1 cellular context compared by ENCODE assay signal in genomic region chr17:77287432-77288068, GRCh38.
TF ChIP-seq lines count a peak whose summit lies in the region.

No MANE protein-coding gene starts in this region.

TF ChIP-seq in HepG2, 621 proteins besides CTCF, POLR2A, EP300 and RAD21 (continued from another document and continues in another):
- TF ChIP-seq ZNF766 (CRISPR knock-in tag; IDR thresholded peaks at IDR 0.05; ENCODE audit: borderline replicate concordance): no peak
- no peak for TF ChIP-seq SRF (IDR thresholded peaks at IDR 0.05; ENCODE audit: low read depth, low read length)
- peak; percentile 55; the same call in 1 of the 2 replicates for TF ChIP-seq ZNF614 (CRISPR knock-in tag; IDR thresholded peaks at IDR 0.05; ENCODE audit: borderline replicate concordance)
- no peak for TF ChIP-seq ZNF484 (CRISPR knock-in tag; IDR thresholded peaks at IDR 0.05; ENCODE audit: borderline replicate concordance, low read depth)
- TF ChIP-seq NR3C1 (CRISPR knock-in tag; IDR thresholded peaks at IDR 0.05): no peak
- TF ChIP-seq, protein P1, sequence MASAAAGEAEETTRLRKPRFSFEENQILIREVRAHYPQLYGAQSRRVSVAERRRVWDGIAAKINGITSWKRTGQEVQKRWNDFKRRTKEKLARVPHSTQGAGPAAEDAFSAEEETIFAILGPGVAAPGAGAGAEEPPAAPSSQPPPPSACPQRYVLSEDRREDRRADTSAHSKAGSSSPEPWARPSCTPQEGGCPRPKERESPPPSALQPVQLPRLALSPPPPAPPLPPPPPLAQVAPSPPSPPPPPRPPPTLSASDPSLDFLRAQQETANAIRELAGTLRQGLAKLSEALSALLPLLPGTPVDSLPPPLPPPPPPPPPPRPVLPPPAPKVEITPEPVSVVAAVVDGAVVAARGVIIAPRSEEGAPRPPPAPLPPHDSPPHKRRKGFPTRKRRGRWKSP (CRISPR knock-in tag; IDR thresholded peaks at IDR 0.05): no peak
- no peak for TF ChIP-seq TEAD2 (CRISPR knock-in tag; IDR thresholded peaks at IDR 0.05)
- no peak for TF ChIP-seq PHB2 (IDR thresholded peaks at IDR 0.05; ENCODE audit: partially characterized antibody)
- no peak for TF ChIP-seq BORCS8-MEF2B (CRISPR knock-in tag; IDR thresholded peaks at IDR 0.05)
- no peak for TF ChIP-seq NFYC (CRISPR knock-in tag; IDR thresholded peaks at IDR 0.05)
- no peak for TF ChIP-seq MLLT10 (CRISPR knock-in tag; IDR thresholded peaks at IDR 0.05)
- TF ChIP-seq MEF2D (CRISPR knock-in tag; IDR thresholded peaks at IDR 0.05): no peak; the same call in 1 of the 2 replicates
- no peak for TF ChIP-seq ZNF24 (IDR thresholded peaks at IDR 0.05)
- TF ChIP-seq ZNF136 (CRISPR knock-in tag; IDR thresholded peaks at IDR 0.05; ENCODE audit: low read depth): no peak
- no peak for TF ChIP-seq ZFP1 (CRISPR knock-in tag; IDR thresholded peaks at IDR 0.05)
- no peak for TF ChIP-seq ZFP36 (IDR thresholded peaks at IDR 0.05; ENCODE audit: borderline replicate concordance, low read depth, low read length, partially characterized antibody)
- TF ChIP-seq, protein P2, sequence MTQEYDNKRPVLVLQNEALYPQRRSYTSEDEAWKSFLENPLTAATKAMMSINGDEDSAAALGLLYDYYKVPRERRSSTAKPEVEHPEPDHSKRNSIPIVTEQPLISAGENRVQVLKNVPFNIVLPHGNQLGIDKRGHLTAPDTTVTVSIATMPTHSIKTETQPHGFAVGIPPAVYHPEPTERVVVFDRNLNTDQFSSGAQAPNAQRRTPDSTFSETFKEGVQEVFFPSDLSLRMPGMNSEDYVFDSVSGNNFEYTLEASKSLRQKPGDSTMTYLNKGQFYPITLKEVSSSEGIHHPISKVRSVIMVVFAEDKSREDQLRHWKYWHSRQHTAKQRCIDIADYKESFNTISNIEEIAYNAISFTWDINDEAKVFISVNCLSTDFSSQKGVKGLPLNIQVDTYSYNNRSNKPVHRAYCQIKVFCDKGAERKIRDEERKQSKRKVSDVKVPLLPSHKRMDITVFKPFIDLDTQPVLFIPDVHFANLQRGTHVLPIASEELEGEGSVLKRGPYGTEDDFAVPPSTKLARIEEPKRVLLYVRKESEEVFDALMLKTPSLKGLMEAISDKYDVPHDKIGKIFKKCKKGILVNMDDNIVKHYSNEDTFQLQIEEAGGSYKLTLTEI (CRISPR knock-in tag; conservative IDR thresholded peaks at IDR 0.05): no peak
- no peak for TF ChIP-seq EHMT2 (IDR thresholded peaks at IDR 0.05; ENCODE audit: borderline replicate concordance, low read depth, low read length)
- TF ChIP-seq MED1 (CRISPR knock-in tag; IDR thresholded peaks at IDR 0.05): peak; percentile 54
- no peak for TF ChIP-seq THAP8 (CRISPR knock-in tag; IDR thresholded peaks at IDR 0.05; ENCODE audit: borderline replicate concordance)
- TF ChIP-seq KAT2B (IDR thresholded peaks at IDR 0.05; ENCODE audit: borderline replicate concordance, low read depth, low read length): no peak
- no peak for TF ChIP-seq ZNF20 (CRISPR knock-in tag; IDR thresholded peaks at IDR 0.05)
- no peak for TF ChIP-seq NFIC (IDR thresholded peaks at IDR 0.05; ENCODE audit: low read length)
- no peak; the same call in 1 of the 2 replicates for TF ChIP-seq MXD4 (CRISPR knock-in tag; IDR thresholded peaks at IDR 0.05)
- TF ChIP-seq ZNF317 (CRISPR knock-in tag; IDR thresholded peaks at IDR 0.05): no peak
- no peak for TF ChIP-seq STAT5B (CRISPR knock-in tag; IDR thresholded peaks at IDR 0.05)
- TF ChIP-seq ZNF841 (CRISPR knock-in tag; IDR thresholded peaks at IDR 0.05; ENCODE audit: borderline replicate concordance): no peak
- TF ChIP-seq ZBTB21 (CRISPR knock-in tag; IDR thresholded peaks at IDR 0.05): no peak
- TF ChIP-seq, protein P3, sequence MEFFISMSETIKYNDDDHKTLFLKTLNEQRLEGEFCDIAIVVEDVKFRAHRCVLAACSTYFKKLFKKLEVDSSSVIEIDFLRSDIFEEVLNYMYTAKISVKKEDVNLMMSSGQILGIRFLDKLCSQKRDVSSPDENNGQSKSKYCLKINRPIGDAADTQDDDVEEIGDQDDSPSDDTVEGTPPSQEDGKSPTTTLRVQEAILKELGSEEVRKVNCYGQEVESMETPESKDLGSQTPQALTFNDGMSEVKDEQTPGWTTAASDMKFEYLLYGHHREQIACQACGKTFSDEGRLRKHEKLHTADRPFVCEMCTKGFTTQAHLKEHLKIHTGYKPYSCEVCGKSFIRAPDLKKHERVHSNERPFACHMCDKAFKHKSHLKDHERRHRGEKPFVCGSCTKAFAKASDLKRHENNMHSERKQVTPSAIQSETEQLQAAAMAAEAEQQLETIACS (CRISPR knock-in tag; IDR thresholded peaks at IDR 0.05): 0 out of 2 replicates have a peak, but pooled peaks have one; percentile 32
- peak; percentile 85; the same call in 1 of the 2 replicates for TF ChIP-seq TP53 (CRISPR knock-in tag; conservative IDR thresholded peaks at IDR 0.05)
- TF ChIP-seq ZNF549 (CRISPR knock-in tag; IDR thresholded peaks at IDR 0.05): no peak
- TF ChIP-seq MTF2 (CRISPR knock-in tag; IDR thresholded peaks at IDR 0.05; ENCODE audit: borderline replicate concordance): no peak
- TF ChIP-seq WIZ (CRISPR knock-in tag; IDR thresholded peaks at IDR 0.05): peak; percentile 21; the same call in 1 of the 2 replicates
- no peak for TF ChIP-seq CENPBD1 (CRISPR knock-in tag; IDR thresholded peaks at IDR 0.05; ENCODE audit: borderline replicate concordance, low read depth)
- TF ChIP-seq SRSF4 (IDR thresholded peaks at IDR 0.05; ENCODE audit: low read depth, low read length, poor library complexity, severe bottlenecking): no peak
- TF ChIP-seq ZNF878 (CRISPR knock-in tag; IDR thresholded peaks at IDR 0.05): no peak; the same call in 1 of the 2 replicates
- no peak; the same call in 1 of the 2 replicates for TF ChIP-seq KLF6 (CRISPR knock-in tag; IDR thresholded peaks at IDR 0.05)
- TF ChIP-seq, protein P4, sequence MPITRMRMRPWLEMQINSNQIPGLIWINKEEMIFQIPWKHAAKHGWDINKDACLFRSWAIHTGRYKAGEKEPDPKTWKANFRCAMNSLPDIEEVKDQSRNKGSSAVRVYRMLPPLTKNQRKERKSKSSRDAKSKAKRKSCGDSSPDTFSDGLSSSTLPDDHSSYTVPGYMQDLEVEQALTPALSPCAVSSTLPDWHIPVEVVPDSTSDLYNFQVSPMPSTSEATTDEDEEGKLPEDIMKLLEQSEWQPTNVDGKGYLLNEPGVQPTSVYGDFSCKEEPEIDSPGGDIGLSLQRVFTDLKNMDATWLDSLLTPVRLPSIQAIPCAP (CRISPR knock-in tag; IDR thresholded peaks at IDR 0.05; ENCODE audit: low read depth): no peak
- peak; percentile 54 for TF ChIP-seq GATAD1 (CRISPR knock-in tag; IDR thresholded peaks at IDR 0.05)
- no peak for TF ChIP-seq HDAC6 (IDR thresholded peaks at IDR 0.05; ENCODE audit: low read depth, low read length)
- no peak for TF ChIP-seq ZNF256 (CRISPR knock-in tag; conservative IDR thresholded peaks at IDR 0.05)
- TF ChIP-seq ZNF776 (CRISPR knock-in tag; IDR thresholded peaks at IDR 0.05): no peak
- no peak for TF ChIP-seq ZGPAT (CRISPR knock-in tag; IDR thresholded peaks at IDR 0.05)
- TF ChIP-seq ZNF230 (CRISPR knock-in tag; IDR thresholded peaks at IDR 0.05): no peak
- no peak for TF ChIP-seq NONO (IDR thresholded peaks at IDR 0.05)
- no peak for TF ChIP-seq NONO (CRISPR knock-in tag; conservative IDR thresholded peaks at IDR 0.05)
- TF ChIP-seq PRPF4 (IDR thresholded peaks at IDR 0.05; ENCODE audit: low read depth, low read length, poor library complexity, severe bottlenecking): no peak
- TF ChIP-seq ZNF816 (CRISPR knock-in tag; IDR thresholded peaks at IDR 0.05; ENCODE audit: borderline replicate concordance): no peak
- TF ChIP-seq ZNF557 (CRISPR knock-in tag; IDR thresholded peaks at IDR 0.05): 0 out of 2 replicates have a peak, but pooled peaks have one; percentile 7
- TF ChIP-seq ZFP36L2 (CRISPR knock-in tag; IDR thresholded peaks at IDR 0.05): no peak; the same call in 1 of the 2 replicates
- no peak for TF ChIP-seq MTF1 (CRISPR knock-in tag; IDR thresholded peaks at IDR 0.05)
- no peak for TF ChIP-seq STAT6 (CRISPR knock-in tag; IDR thresholded peaks at IDR 0.05; ENCODE audit: borderline replicate concordance)
- no peak for TF ChIP-seq ZNF788 (CRISPR knock-in tag; IDR thresholded peaks at IDR 0.05; ENCODE audit: borderline replicate concordance)
- no peak for TF ChIP-seq POLR2AphosphoS5 (IDR thresholded peaks at IDR 0.05; ENCODE audit: low read depth, low read length)
- no peak for TF ChIP-seq KDM4B (CRISPR knock-in tag; IDR thresholded peaks at IDR 0.05)
- TF ChIP-seq NCOA1 (CRISPR knock-in tag; IDR thresholded peaks at IDR 0.05): no peak
- TF ChIP-seq RELA (CRISPR knock-in tag; IDR thresholded peaks at IDR 0.05): no peak
- no peak for TF ChIP-seq ZNF691 (CRISPR knock-in tag; IDR thresholded peaks at IDR 0.05; ENCODE audit: borderline replicate concordance, low read depth)
- peak; percentile 43; the same call in 1 of the 2 replicates for TF ChIP-seq ZNF652 (CRISPR knock-in tag; IDR thresholded peaks at IDR 0.05; ENCODE audit: borderline replicate concordance, low read depth)
- no peak for TF ChIP-seq ZC3H13 (CRISPR knock-in tag; IDR thresholded peaks at IDR 0.05)
- no peak for TF ChIP-seq XBP1 (CRISPR knock-in tag; IDR thresholded peaks at IDR 0.05)
- TF ChIP-seq PAXIP1 (CRISPR knock-in tag; conservative IDR thresholded peaks at IDR 0.05): no peak; the same call in 1 of the 2 replicates
